16 cellular contexts compared by ENCODE assay signal in the genomic region with DNA sequence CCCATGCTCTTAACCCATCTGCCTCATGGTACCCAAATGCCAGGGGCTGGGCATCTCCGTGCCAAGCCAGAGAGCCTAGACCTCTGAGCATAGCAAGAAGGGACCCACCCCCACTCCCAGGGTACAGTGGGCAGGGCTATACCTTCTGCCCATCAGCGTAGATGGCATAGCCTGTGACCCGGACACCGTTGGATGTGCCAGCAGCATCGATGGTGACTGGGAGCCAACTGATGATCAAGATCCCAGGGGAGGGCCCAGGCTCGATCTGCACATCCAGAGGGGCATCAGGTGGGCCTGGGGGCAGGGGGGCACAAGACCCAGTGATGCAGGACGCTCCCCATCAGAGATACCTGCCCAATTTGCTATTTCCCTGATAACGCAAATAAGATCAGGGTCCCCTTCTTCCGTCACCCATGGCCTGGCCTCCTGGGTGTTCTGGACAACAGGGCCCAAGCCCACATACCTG. TPM values are rescaled to one million over a fixed set of nuclear protein-coding genes. Genes with fewer than 3 reads are reported as not detected.
"Had no signal": no experiment of that assay in that cellular context is flagged by ENCODE, and none has a peak within 500 bp of the region (broad histone marks: within the 10 kb centered on the region; RNA-seq: fewer than 3 reads in every experiment).

No MANE protein-coding gene starts in this region.

- H3K4me1 ChIP-seq: adrenal gland, pancreas, tibial nerve had no signal

- H3K27me3 ChIP-seq: adrenal gland, pancreas, tibial nerve had no signal

- H3K36me3 ChIP-seq: adrenal gland, pancreas had no signal

- H3K9me3 ChIP-seq: adrenal gland, pancreas, tibial nerve had no signal

- H3K27ac ChIP-seq: adrenal gland, pancreas, SK-N-MC, tibial nerve had no signal

- H3K4me2 ChIP-seq: smooth muscle cell had no signal

- ATAC-seq: activated T-helper 17 cell treated with anti-CD3 and anti-CD28 coated beads, Interleukin-2, amount 50 U/mL, for 72 hours; left colon; pancreas; stimulated activated effector memory CD8-positive, alpha-beta T cell treated with anti-CD3 and anti-CD28 coated beads, Interleukin-12 subunit alpha, Interleukin-12 subunit beta, amount 100 ng/mL, for 72 hours had no signal

- FAIRE-seq: pancreas had no signal

- DNase-seq: activated B cell treated with CpG ODN at 0.5 μM for 24 hours; activated CD4-positive, alpha-beta T cell treated with anti-CD3 and anti-CD28 coated beads, Interleukin-2, amount 50 U/mL, for 4 hours; activated naive CD4-positive, alpha-beta T cell treated with anti-CD3 and anti-CD28 coated beads, Interleukin-2, amount 50 U/mL, for 16 hours; central memory CD4-positive, alpha-beta T cell; cortex of kidney; left colon; retina had no signal

- H3K4me3 ChIP-seq: adrenal gland, pancreas, SK-N-MC, smooth muscle cell, tibial nerve had no signal

RNA-seq across cellular contexts. Expression of a gene that starts 30.7 kb away (rescaled TPM):
- total RNA-seq: activated B cell treated with CpG ODN at 0.5 μM for 24 hours, epithelial cell of proximal tubule, smooth muscle cell, tibial nerve had no signal
- polyA plus RNA-seq: neural cell had no signal
